In the genomic region with DNA sequence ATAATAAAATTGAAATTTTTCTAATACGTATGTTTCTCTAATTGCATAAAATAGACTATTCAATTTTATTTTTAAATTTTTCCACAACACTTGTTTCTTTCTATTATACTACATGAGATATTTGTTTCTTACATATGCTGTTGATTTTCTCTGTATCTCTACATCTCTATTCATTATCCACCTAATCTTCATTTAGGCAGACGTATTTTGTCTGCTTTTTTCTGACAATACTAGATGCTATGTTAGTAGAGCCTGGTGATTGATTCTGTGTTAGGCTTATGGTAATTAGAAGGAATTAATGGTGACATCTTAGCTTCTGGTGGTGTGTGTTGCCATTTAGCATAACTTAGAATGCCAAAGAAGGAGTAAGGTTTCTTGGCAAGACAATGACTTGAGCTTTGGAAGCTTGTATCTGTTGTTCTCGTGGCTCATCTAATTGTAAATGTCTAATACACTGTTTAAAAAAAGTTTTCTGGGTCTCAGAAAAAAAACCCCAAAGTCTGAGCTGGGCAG, we compare ENCODE assay signal across 33 cellular contexts.
"Had no signal": no experiment of that assay in that cellular context is flagged by ENCODE, and none has a peak within 500 bp of the region (broad histone marks: within the 10 kb centered on the region; RNA-seq: fewer than 3 reads in every experiment).

No MANE protein-coding gene starts in this region.

- H3K27ac Mint-ChIP-seq: activated CD8-positive, alpha-beta T cell treated with anti-CD3 and anti-CD28 coated beads for 36 hours; activated naive CD8-positive, alpha-beta T cell treated with anti-CD3 and anti-CD28 coated beads for 36 hours; activated T-cell treated with anti-CD3 and anti-CD28 coated beads, Interleukin-2, amount 50 U/mL, for 72 hours; activated T-helper 17 cell treated with anti-CD3 and anti-CD28 coated beads, Interleukin-2, amount 50 U/mL, for 72 hours had no signal

- H3K4me1 ChIP-seq: Peyer's patch, SJSA1 had no signal

- ATAC-seq: activated CD8-positive, alpha-beta T cell treated with anti-CD3 and anti-CD28 coated beads for 36 hours; activated T-cell treated with anti-CD3 and anti-CD28 coated beads, Interleukin-2, amount 50 U/mL, for 72 hours; activated T-helper 17 cell treated with anti-CD3 and anti-CD28 coated beads, Interleukin-2, amount 50 U/mL, for 72 hours; PC-3 had no signal

- H3K4me1 Mint-ChIP-seq: activated naive CD8-positive, alpha-beta T cell treated with anti-CD3 and anti-CD28 coated beads for 36 hours; activated T-helper 17 cell treated with anti-CD3 and anti-CD28 coated beads, Interleukin-2, amount 50 U/mL, for 72 hours had no signal

- H3K27me3 ChIP-seq: brain microvascular endothelial cell, Peyer's patch, SJSA1 had no signal

- H3K27ac ChIP-seq: brain microvascular endothelial cell, Peyer's patch, SJSA1, VCaP had no signal

- H3K4me3 ChIP-seq: Peyer's patch, SJSA1 had no signal

- H3K27me3 Mint-ChIP-seq: activated CD8-positive, alpha-beta T cell treated with anti-CD3 and anti-CD28 coated beads for 36 hours; activated T-helper 17 cell treated with anti-CD3 and anti-CD28 coated beads, Interleukin-2, amount 50 U/mL, for 72 hours had no signal

- H3K9me3 ChIP-seq: Peyer's patch, SJSA1 had no signal

- DNase-seq: activated CD4-positive, alpha-beta T cell treated with anti-CD3 and anti-CD28 coated beads for 1 hour; activated CD4-positive, alpha-beta T cell treated with anti-CD3 and anti-CD28 coated beads for 48 hours; activated CD4-positive, alpha-beta T cell treated with anti-CD3 and anti-CD28 coated beads, Interleukin-2, amount 50 U/mL, for 4 hours; activated CD4-positive, CD25-positive, alpha-beta regulatory T cell; activated CD8-positive, alpha-beta T cell treated with anti-CD3 and anti-CD28 coated beads for 36 hours; activated effector memory CD4-positive, alpha-beta T cell treated with anti-CD3 and anti-CD28 coated beads, Interleukin-2, amount 50 U/mL, for 16 hours; activated naive CD4-positive, alpha-beta T cell; activated naive CD4-positive, alpha-beta T cell treated with anti-CD3 and anti-CD28 coated beads, Interleukin-2, amount 50 U/mL, for 16 hours; activated naive CD8-positive, alpha-beta T cell treated with anti-CD3 and anti-CD28 coated beads for 36 hours; activated T-cell treated with anti-CD3 and anti-CD28 coated beads, Interleukin-2, amount 50 U/mL, for 1 hour; activated T-cell treated with anti-CD3 and anti-CD28 coated beads, Interleukin-2, amount 50 U/mL, for 72 hours; amniotic stem cell; aorta; brain microvascular endothelial cell; central memory CD4-positive, alpha-beta T cell; NCI-H1105; NCI-H1417 treated with DMSO at 0.1 percent for 48 hours; NCI-H1930; NCI-H2081 treated with DMSO at 0.1 percent for 48 hours; NCI-H226; NCI-H446 treated with DMSO at 0.1 percent for 48 hours; NCI-H524; PC-3; Peyer's patch; RPMI8226; SHP77 treated with DMSO at 0.1 percent for 48 hours; SW 1271; T-helper 1 cell; T-helper 2 cell; T-helper 9 cell had no signal

- H3K4me3 Mint-ChIP-seq: activated CD8-positive, alpha-beta T cell treated with anti-CD3 and anti-CD28 coated beads for 36 hours; activated naive CD8-positive, alpha-beta T cell treated with anti-CD3 and anti-CD28 coated beads for 36 hours; activated T-cell treated with anti-CD3 and anti-CD28 coated beads, Interleukin-2, amount 50 U/mL, for 72 hours; activated T-helper 17 cell treated with anti-CD3 and anti-CD28 coated beads, Interleukin-2, amount 50 U/mL, for 72 hours had no signal

- H3K36me3 ChIP-seq: brain microvascular endothelial cell, Peyer's patch, SJSA1 had no signal

- H3K36me3 Mint-ChIP-seq: activated naive CD8-positive, alpha-beta T cell treated with anti-CD3 and anti-CD28 coated beads for 36 hours had no signal
